In genomic region chr7:47474937-47475879, GRCh38 we compare ENCODE assay signal across 8 cellular contexts.
DNase-seq lines count a peak whose midpoint lies in the region; ATAC-seq and TF ChIP-seq lines count a peak whose summit lies in the region.

No MANE protein-coding gene starts in this region.

- no peaks in the 10 kb centered on the region for H3K9me2 ChIP-seq in PC-9 (ENCODE audit: insufficient read depth)

- H3K27me3 Mint-ChIP-seq in effector memory CD8-positive, alpha-beta T cell: no peaks in the 10 kb centered on the region

- H3K36me3 ChIP-seq in PC-9 (ENCODE audit: low read depth): peaks cover 50% of the 10 kb centered on the region

- no peaks in the 10 kb centered on the region for H3K36me3 Mint-ChIP-seq in effector memory CD8-positive, alpha-beta T cell (ENCODE audit: insufficient read depth)

- ATAC-seq in GM19438 (IDR thresholded peaks at IDR 0.05; ENCODE audit: low read depth, unreplicated experiment) (peak; percentile 64), HG03342 (IDR thresholded peaks at IDR 0.05; ENCODE audit: unreplicated experiment) (peak; percentile 92), HG02970 (IDR thresholded peaks at IDR 0.05; ENCODE audit: low FRiP score, unreplicated experiment) (no peak)
- peak; percentile 46 for ATAC-seq in effector memory CD8-positive, alpha-beta T cell (replicated peaks)

- H3K79me2 ChIP-seq in PC-9 (ENCODE audit: low read depth): peaks cover 89% of the 10 kb centered on the region

- intact Hi-C loops in PC-9 (cut with micrococcal nuclease; ENCODE audit: unreplicated experiment): loop anchor here (1.0 to 10.0 kb wide), 10 partner anchors 22 to 610 kb away; partner anchors contain the start of gene UPP1

- H3F3A ChIP-seq in PC-9 (ENCODE audit: insufficient read depth, low read depth): peaks cover 81% of the 10 kb centered on the region

- peak overlapping the region; percentile 87 for H3K27ac ChIP-seq in PC-9

- H3K4me2 ChIP-seq in PC-9: peak overlapping the region; percentile 72

- H3K4me3 ChIP-seq in PC-9: peak overlapping the region; percentile 16; the same call in 1 of the 2 replicates

- H3K4me1 Mint-ChIP-seq in effector memory CD8-positive, alpha-beta T cell (ENCODE audit: low read depth in 2 of 2): no peaks in the 10 kb centered on the region

- peak; percentile 93 for DNase-seq in EH (ENCODE audit: low read depth)
- peak; percentile 99 to 100 for DNase-seq in PC-9
- DNase-seq in effector memory CD8-positive, alpha-beta T cell: peak in 1 of 3 experiments; percentile 4
- peak; percentile 91 for DNase-seq in mucosa of gallbladder (ENCODE audit: low spot score)
- DNase-seq in NCI-H524 treated with DMSO at 0.1 percent for 48 hours (lab: John Stamatoyannopoulos, UW): no peak

- H3K4me3 Mint-ChIP-seq in effector memory CD8-positive, alpha-beta T cell: no peak overlapping the region

- no peak overlapping the region for H3K27ac Mint-ChIP-seq in effector memory CD8-positive, alpha-beta T cell

- H2AFZ ChIP-seq in PC-9: no peak overlapping the region

- no peaks in the 10 kb centered on the region for H3K9me3 Mint-ChIP-seq in effector memory CD8-positive, alpha-beta T cell

- H4K20me1 ChIP-seq in PC-9 (ENCODE audit: insufficient read depth): peaks cover 44% of the 10 kb centered on the region

- H3K9me3 ChIP-seq in PC-9 (ENCODE audit: insufficient read depth, low read depth): no peaks in the 10 kb centered on the region

- TF ChIP-seq CTCF in PC-9 (conservative IDR thresholded peaks at IDR 0.05): no peak; the same call in 1 of the 2 replicates

- POLR2A ChIA-PET in PC-9 (lab: Charles Lee; ENCODE audit: unreplicated experiment): interaction anchor here (0.5 to 0.7 kb wide), 5 partner anchors 19 to 344 kb away, joined by 3 to 6 read pairs (median 4); no protein-coding TSS in a partner anchor

- CTCF ChIA-PET in PC-9 (lab: Charles Lee): interaction anchor here (1.0 to 1.1 kb wide), 4 partner anchors 30 to 209 kb away, joined by 3 to 4 read pairs (median 4); no protein-coding TSS in a partner anchor

- peaks cover 58% of the 10 kb centered on the region for H3K4me1 ChIP-seq in PC-9 (replicated peaks; ENCODE audit: insufficient read depth)

- BruUV-seq in PC-9 (replicated peaks; lab: Mats Ljungman, UMichigan): TSS peak; percentile 74

- no peaks in the 10 kb centered on the region for H3K27me3 ChIP-seq in PC-9 (ENCODE audit: insufficient read depth, low read depth)
